In the genomic region with DNA sequence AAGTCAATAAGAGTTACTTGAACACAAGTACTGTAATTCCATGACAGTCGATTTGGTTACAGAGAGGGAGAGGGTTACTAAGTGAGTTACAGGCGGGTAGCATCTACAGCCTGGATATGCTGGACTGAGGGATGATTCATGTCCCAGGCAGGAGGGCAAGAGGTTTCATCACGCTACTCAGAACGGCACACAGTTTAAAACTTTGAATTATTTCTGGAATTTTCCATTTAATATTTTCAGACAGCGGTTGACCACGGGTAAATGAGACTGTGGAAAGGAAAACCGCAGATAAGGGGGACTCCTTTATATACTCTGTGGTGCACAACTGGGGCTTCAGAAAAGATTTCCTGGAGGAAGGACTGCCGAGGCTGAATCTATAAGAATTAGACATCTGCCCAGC, we compare ENCODE assay signal across 15 cellular contexts. TPM values are rescaled to one million over a fixed set of nuclear protein-coding genes. Genes with fewer than 3 reads are reported as not detected.
DNase-seq lines count a peak whose midpoint lies in the region; ATAC-seq and TF ChIP-seq lines count a peak whose summit lies in the region.
"Had no signal": no experiment of that assay in that cellular context is flagged by ENCODE, and none has a peak within 500 bp of the region (broad histone marks: within the 10 kb centered on the region; RNA-seq: fewer than 3 reads in every experiment).

No MANE protein-coding gene starts in this region.

- H3K9me3 ChIP-seq in GM23248 (ENCODE audit: low read depth) (no peaks in the 10 kb centered on the region), T-helper 17 cell (ENCODE audit: control insufficient read depth, low read length, poor library complexity, severe bottlenecking) (no peaks in the 10 kb centered on the region)

- intact Hi-C loops in left colon (cut with DNase I, micrococcal nuclease) = no loop called here

- H2AFZ ChIP-seq in GM23248 = no peak overlapping the region

- no peaks in the 10 kb centered on the region for H3K4me1 ChIP-seq in GM23248 (ENCODE audit: insufficient read depth)

- peaks cover 9% of the 10 kb centered on the region; the same call in 1 of the 2 replicates for H3K79me2 ChIP-seq in GM23248 (ENCODE audit: insufficient read depth)

- no peaks in the 10 kb centered on the region for H3K27me3 Mint-ChIP-seq in T-helper 17 cell
- H3K27me3 Mint-ChIP-seq: effector memory CD8-positive, alpha-beta T cell had no signal

- H3K27ac Mint-ChIP-seq in T-helper 17 cell = peak overlapping the region; percentile 91
- H3K27ac Mint-ChIP-seq: activated T-helper 1 cell treated with anti-CD3 and anti-CD28 coated beads, Interleukin-12 subunit alpha, Interleukin-12 subunit beta, Interleukin-2, Interleukin-4 antibody, amounts not matched to agents 30 ng/mL and 10 ng/mL and 1 ng/mL, durations not matched to agents 14 hours and 24 hours and 36 hours; brain had no signal

- H3K4me1 Mint-ChIP-seq in T-helper 17 cell = peaks cover 53% of the 10 kb centered on the region

- no peak overlapping the region for H3K4me2 ChIP-seq in GM23248 (ENCODE audit: unreplicated experiment)

- H3K27me3 ChIP-seq in GM23248 (replicated peaks; ENCODE audit: insufficient read depth) = no peaks in the 10 kb centered on the region

- no peaks in the 10 kb centered on the region for H3K36me3 Mint-ChIP-seq in T-helper 17 cell (ENCODE audit: low read depth)
- H3K36me3 Mint-ChIP-seq: brain had no signal

- no peak overlapping the region for H3K27ac ChIP-seq in GM23248

- H4K20me1 ChIP-seq in GM23248 (ENCODE audit: insufficient read depth) = no peaks in the 10 kb centered on the region

- ATAC-seq in T-helper 17 cell = no peak
- ATAC-seq in HG03039 (IDR thresholded peaks at IDR 0.05; ENCODE audit: unreplicated experiment) = no peak
- no peak for ATAC-seq in left colon
- ATAC-seq: effector memory CD8-positive, alpha-beta T cell; sciatic nerve had no signal

- H3K9me2 ChIP-seq in GM23248 (ENCODE audit: insufficient read depth) = no peaks in the 10 kb centered on the region

- H3F3A ChIP-seq in GM23248 (ENCODE audit: insufficient read depth) = no peaks in the 10 kb centered on the region

- no peaks in the 10 kb centered on the region for H3K36me3 ChIP-seq in GM23248 (ENCODE audit: low read depth)

- 84 to 93% methylated on average over 8 of the region's 8 CpGs for WGBS in GM23248 (ENCODE audit: low coverage in 1 of 2, low lambda C conversion rate in 2 of 2, missing lambda C conversion rate in 2 of 2), 2 experiments

- no peak for TF ChIP-seq CTCF in fibroblast of pulmonary artery (IDR thresholded peaks at IDR 0.05; ENCODE audit: low read length, missing control alignments)

- in situ Hi-C loops in GM23248 (cut with MboI) = no loop called here

- H3K4me3 Mint-ChIP-seq in T-helper 17 cell = no peak overlapping the region
- H3K4me3 Mint-ChIP-seq: activated T-helper 1 cell treated with anti-CD3 and anti-CD28 coated beads, Interleukin-12 subunit alpha, Interleukin-12 subunit beta, Interleukin-2, Interleukin-4 antibody, amounts not matched to agents 30 ng/mL and 10 ng/mL and 1 ng/mL, durations not matched to agents 14 hours and 24 hours and 36 hours; brain; effector memory CD8-positive, alpha-beta T cell had no signal

- peak; percentile 60 for DNase-seq in GM23248
- DNase-seq in T-helper 17 cell = no peak
- peak; percentile 83 for DNase-seq in fibroblast of pulmonary artery (ENCODE audit: low read depth)
- DNase-seq in stromal cell of bone marrow (ENCODE audit: low read depth) = peak; percentile 49
- no peak for DNase-seq in left colon
- DNase-seq in activated CD4-positive, alpha-beta T cell treated with anti-CD3 and anti-CD28 coated beads, Interleukin-2, amount 50 U/mL, for 4 hours = no peak
- DNase-seq: activated CD4-positive, alpha-beta T cell treated with anti-CD3 and anti-CD28 coated beads for 4 hours; effector memory CD8-positive, alpha-beta T cell; hypothalamus; NCI-H1092 treated with DMSO at 0.1 percent for 48 hours had no signal

- H3K9ac ChIP-seq in GM23248 = no peak overlapping the region

- H3K4me3 ChIP-seq in GM23248 = no peak overlapping the region
- no peak overlapping the region for H3K4me3 ChIP-seq in fibroblast of pulmonary artery (replicated peaks; ENCODE audit: low read depth, low read length)

RNA-seq across cellular contexts. Expression of a gene that starts 25.7 kb away (rescaled TPM):
- total RNA-seq in GM23248 (2014; rRNA removed; shearing (Covaris generic)) = 0.32 and 0.51 TPM in 2 replicates
- 0.13 TPM in 1 of 2 replicates, not detected in the other for polyA plus RNA-seq in GM23248 (2016; fragmentation: Nextera tagmentation; extraction: Ambion mirVana)
- total RNA-seq in T-helper 17 cell (under 1 TPM; 0.34 to 0.57 TPM), left colon (1 to 10 TPM in 1 of 2 donors, under 1 TPM in 1; 0.24 to 4.5 TPM)
- total RNA-seq: OCI-LY7 had no signal

Comparison
In these comparisons a context has a peak if more than half of its experiments do, and no peak if none do; other contexts are left out.
1. DNase-seq: peak in GM23248 (single experiment), fibroblast of pulmonary artery (single experiment) and stromal cell of bone marrow (single experiment); none in T-helper 17 cell (0 of 3), left colon (0 of 2) and activated CD4-positive, alpha-beta T cell treated with anti-CD3 and anti-CD28 coated beads, Interleukin-2, amount 50 U/mL, for 4 hours (0 of 2).